ENCODE assay signal across 8 cellular contexts in the genomic region with DNA sequence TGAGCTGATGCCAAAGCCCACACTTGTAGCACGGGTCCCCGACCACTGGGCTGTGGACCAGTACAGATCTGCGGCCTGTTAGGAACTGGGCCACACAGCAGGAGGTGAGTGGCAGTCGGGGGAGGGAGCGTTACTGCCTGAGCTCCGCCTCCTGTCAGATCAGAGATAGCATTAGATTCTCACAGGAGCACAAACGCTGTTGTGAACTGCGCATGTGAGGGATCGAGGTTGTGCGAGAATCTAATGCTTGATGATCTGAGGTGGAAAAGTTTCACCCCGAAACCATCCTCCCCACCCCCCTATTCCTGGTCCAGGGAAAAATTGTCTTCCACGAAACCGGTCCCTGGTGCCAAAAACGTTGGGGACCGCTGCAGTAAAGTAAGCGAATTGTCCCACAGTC.
"Had no signal": no experiment of that assay in that cellular context is flagged by ENCODE, and none has a peak within 500 bp of the region (broad histone marks: within the 10 kb centered on the region; RNA-seq: fewer than 3 reads in every experiment).

No MANE protein-coding gene starts in this region.

- H3K4me1 Mint-ChIP-seq: IgD-negative memory B cell had no signal

- H3K27ac Mint-ChIP-seq: IgD-negative memory B cell had no signal

- H3K9me3 Mint-ChIP-seq: H9, IgD-negative memory B cell had no signal

- FAIRE-seq: H1, H54, HTR-8/SVneo had no signal

- DNase-seq: GM23248, H9, HCEC 1CT, KG1 had no signal

- H3K27ac ChIP-seq: GM23248 had no signal

- H3K27me3 Mint-ChIP-seq: IgD-negative memory B cell had no signal

- H3K4me3 ChIP-seq: GM23248 had no signal

- H3K36me3 Mint-ChIP-seq: IgD-negative memory B cell had no signal

- H2AFZ ChIP-seq: GM23248 had no signal

- H3K4me3 Mint-ChIP-seq: H9, IgD-negative memory B cell had no signal

- H3K9ac ChIP-seq: GM23248 had no signal
